In genomic region chr20:2690718-2691117, GRCh38 we compare ENCODE assay signal across 18 cellular contexts. TPM values are rescaled to one million over a fixed set of nuclear protein-coding genes. Genes with fewer than 3 reads are reported as not detected.
DNase-seq lines count a peak whose midpoint lies in the region; ATAC-seq, FAIRE-seq and TF ChIP-seq lines count a peak whose summit lies in the region.
"Had no signal": no experiment of that assay in that cellular context is flagged by ENCODE, and none has a peak within 500 bp of the region (broad histone marks: within the 10 kb centered on the region; RNA-seq: fewer than 3 reads in every experiment).

No MANE protein-coding gene starts in this region.

- POLR2A ChIA-PET in CD4-positive, alpha-beta T cell (lab: Charles Lee) = interaction anchor here (1.1 kb wide), 1 partner anchor 39 kb away, joined by 3 read pairs; no protein-coding TSS in a partner anchor
- POLR2A ChIA-PET in naive thymus-derived CD4-positive, alpha-beta T cell (lab: Charles Lee) = interaction anchor here (1.2 to 1.6 kb wide), 2 partner anchors 26 to 45 kb away, joined by 3 read pairs; partner anchors contain the start of gene IDH3B

- no peaks in the 10 kb centered on the region for H3K9me3 ChIP-seq in BLaER1
- no peaks in the 10 kb centered on the region for H3K9me3 ChIP-seq in CD4-positive, alpha-beta T cell (ENCODE audit: control insufficient read depth, low read length)
- no peaks in the 10 kb centered on the region for H3K9me3 ChIP-seq in naive thymus-derived CD4-positive, alpha-beta T cell (ENCODE audit: control insufficient read depth in 2 of 3, low read length in 3 of 3)
- H3K9me3 ChIP-seq: body of pancreas, spleen had no signal

- no peak for TF ChIP-seq CTCF in CD4-positive, alpha-beta T cell (IDR thresholded peaks at IDR 0.05)

- peaks cover 47% of the 10 kb centered on the region for H3K27me3 Mint-ChIP-seq in CD4-positive, alpha-beta T cell
- H3K27me3 Mint-ChIP-seq in activated T-helper 1 cell treated with anti-CD3 and anti-CD28 coated beads, Interleukin-12 subunit alpha, Interleukin-12 subunit beta, Interleukin-2, Interleukin-4 antibody, amounts not matched to agents 30 ng/mL and 10 ng/mL and 1 ng/mL, durations not matched to agents 14 hours and 24 hours and 36 hours (ENCODE audit: insufficient read depth) = peaks cover 27% of the 10 kb centered on the region
- H3K27me3 Mint-ChIP-seq in naive thymus-derived CD4-positive, alpha-beta T cell = peaks cover 12 to 46% (median 17%) of the 10 kb centered on the region in 5 donors

- CTCF ChIA-PET in CD4-positive, alpha-beta T cell (lab: Charles Lee) = no interaction called here
- CTCF ChIA-PET in naive thymus-derived CD4-positive, alpha-beta T cell (lab: Charles Lee) = interaction anchor here (1.1 kb wide), 1 partner anchor 51 kb away, joined by 9 read pairs; no protein-coding TSS in a partner anchor

- no peak for DNase-seq in CD4-positive, alpha-beta T cell
- DNase-seq in activated T-helper 1 cell treated with anti-CD3 and anti-CD28 coated beads, Interleukin-12 subunit alpha, Interleukin-12 subunit beta, Interleukin-2, Interleukin-4 antibody, amounts not matched to agents 30 ng/mL and 10 ng/mL and 1 ng/mL, durations not matched to agents 14 hours and 24 hours and 36 hours (ENCODE audit: low spot score) = no peak
- DNase-seq in naive thymus-derived CD4-positive, alpha-beta T cell = no peak
- DNase-seq in NCI-H748 (lab: John Stamatoyannopoulos, UW; ENCODE audit: unreplicated experiment) (no peak), GM12891 (ENCODE audit: insufficient read length, low spot score) (no peak), T1000 (lab: John Stamatoyannopoulos, UW) (no peak)
- DNase-seq: AML-193, body of pancreas, DMS 273 treated with DMSO at 0.1 percent for 48 hours, islet precursor cell, NCI-H1417, RPMI8226, spleen, WERI-Rb-1 had no signal

- peaks cover 65% of the 10 kb centered on the region for H3K4me1 ChIP-seq in BLaER1
- H3K4me1 ChIP-seq in naive thymus-derived CD4-positive, alpha-beta T cell (ENCODE audit: control insufficient read depth in 2 of 2, insufficient read depth in 2 of 2, low read length in 2 of 2) = peaks cover 6 to 13% of the 10 kb centered on the region in 2 donors

- H3K4me2 ChIP-seq in BLaER1 = peak overlapping the region; percentile 93
- H3K4me2 ChIP-seq: hepatocyte had no signal

- no peak for TF ChIP-seq POLR2A in GM12891 (IDR thresholded peaks at IDR 0.05; ENCODE audit: low read depth, low read length)

- H3K36me3 Mint-ChIP-seq in CD4-positive, alpha-beta T cell (ENCODE audit: low read depth) = peaks cover 4% of the 10 kb centered on the region
- peaks cover 7% of the 10 kb centered on the region for H3K36me3 Mint-ChIP-seq in activated T-helper 1 cell treated with anti-CD3 and anti-CD28 coated beads, Interleukin-12 subunit alpha, Interleukin-12 subunit beta, Interleukin-2, Interleukin-4 antibody, amounts not matched to agents 30 ng/mL and 10 ng/mL and 1 ng/mL, durations not matched to agents 14 hours and 24 hours and 36 hours (ENCODE audit: low read depth)
- peaks cover 0 to 7% (median 0%) of the 10 kb centered on the region in 5 donors for H3K36me3 Mint-ChIP-seq in naive thymus-derived CD4-positive, alpha-beta T cell

- no peak overlapping the region for H3K27ac ChIP-seq in BLaER1
- no peak overlapping the region for H3K27ac ChIP-seq in CD4-positive, alpha-beta T cell (ENCODE audit: low read depth, low read length)
- H3K27ac ChIP-seq in naive thymus-derived CD4-positive, alpha-beta T cell (ENCODE audit: low read depth, low read length) = no peak overlapping the region
- H3K27ac ChIP-seq: body of pancreas, coronary artery, hepatocyte, spleen, WERI-Rb-1 had no signal

- peaks cover 15% of the 10 kb centered on the region for H4K20me1 ChIP-seq in BLaER1

- H3K36me3 ChIP-seq in BLaER1 = no peaks in the 10 kb centered on the region
- H3K36me3 ChIP-seq in naive thymus-derived CD4-positive, alpha-beta T cell (ENCODE audit: control insufficient read depth in 2 of 3, insufficient read depth in 3 of 3, low read length in 3 of 3) = no peaks in the 10 kb centered on the region
- H3K36me3 ChIP-seq: spleen, WERI-Rb-1 had no signal

- H3K9me3 Mint-ChIP-seq in CD4-positive, alpha-beta T cell = no peaks in the 10 kb centered on the region
- H3K9me3 Mint-ChIP-seq in activated T-helper 1 cell treated with anti-CD3 and anti-CD28 coated beads, Interleukin-12 subunit alpha, Interleukin-12 subunit beta, Interleukin-2, Interleukin-4 antibody, amounts not matched to agents 30 ng/mL and 10 ng/mL and 1 ng/mL, durations not matched to agents 14 hours and 24 hours and 36 hours = no peaks in the 10 kb centered on the region
- peaks cover 0 to 4% (median 0%) of the 10 kb centered on the region in 11 donors for H3K9me3 Mint-ChIP-seq in naive thymus-derived CD4-positive, alpha-beta T cell
- H3K9me3 Mint-ChIP-seq: activated naive CD4-positive, alpha-beta T cell treated with anti-CD3 and anti-CD28 coated beads, Interleukin-2, amount 50 U/mL, for 72 hours had no signal

- intact Hi-C loops in CD4-positive, alpha-beta T cell (cut with DNase I, micrococcal nuclease) = no loop called here
- intact Hi-C loops in activated T-helper 1 cell treated with anti-CD3 and anti-CD28 coated beads, Interleukin-12 subunit alpha, Interleukin-12 subunit beta, Interleukin-2, Interleukin-4 antibody, amounts not matched to agents 30 ng/mL and 10 ng/mL and 1 ng/mL, durations not matched to agents 14 hours and 24 hours and 36 hours (cut with micrococcal nuclease) = no loop called here
- intact Hi-C loops in naive thymus-derived CD4-positive, alpha-beta T cell (cut with micrococcal nuclease) = loop anchor here in 1 of 2 donors (5.0 kb wide), 1 partner anchor 357 kb away; the partner anchor contains the start of gene MRPS26

- H3K27me3 ChIP-seq in BLaER1 = peaks cover 28% of the 10 kb centered on the region; the same call in 1 of the 2 replicates
- H3K27me3 ChIP-seq in CD4-positive, alpha-beta T cell (ENCODE audit: control insufficient read depth, insufficient read depth, low read length) = peaks cover 21% of the 10 kb centered on the region
- peaks cover 4 to 9% of the 10 kb centered on the region in 2 donors for H3K27me3 ChIP-seq in naive thymus-derived CD4-positive, alpha-beta T cell (ENCODE audit: control insufficient read depth in 2 of 2, insufficient read depth in 2 of 2, low read length in 2 of 2)

- peaks cover 30% of the 10 kb centered on the region for H3K4me1 Mint-ChIP-seq in CD4-positive, alpha-beta T cell (ENCODE audit: low read depth)
- H3K4me1 Mint-ChIP-seq in activated T-helper 1 cell treated with anti-CD3 and anti-CD28 coated beads, Interleukin-12 subunit alpha, Interleukin-12 subunit beta, Interleukin-2, Interleukin-4 antibody, amounts not matched to agents 30 ng/mL and 10 ng/mL and 1 ng/mL, durations not matched to agents 14 hours and 24 hours and 36 hours (ENCODE audit: low read depth) = peaks cover 35% of the 10 kb centered on the region
- H3K4me1 Mint-ChIP-seq in naive thymus-derived CD4-positive, alpha-beta T cell = peaks cover 24 to 37% (median 31%) of the 10 kb centered on the region in 7 donors

- no peak for ATAC-seq in CD4-positive, alpha-beta T cell (ENCODE audit: poor library complexity)
- ATAC-seq in naive thymus-derived CD4-positive, alpha-beta T cell = no peak
- ATAC-seq: activated naive CD4-positive, alpha-beta T cell treated with anti-CD3 and anti-CD28 coated beads, Interleukin-2, amount 50 U/mL, for 72 hours; body of pancreas had no signal

- no peak overlapping the region for H3K4me3 ChIP-seq in BLaER1
- H3K4me3 ChIP-seq in naive thymus-derived CD4-positive, alpha-beta T cell (ENCODE audit: low read length) = no peak overlapping the region
- H3K4me3 ChIP-seq: body of pancreas, coronary artery, hepatocyte, spleen had no signal

- peak overlapping the region; percentile 92 for H3K4me3 Mint-ChIP-seq in CD4-positive, alpha-beta T cell
- peak overlapping the region; percentile 91 for H3K4me3 Mint-ChIP-seq in activated T-helper 1 cell treated with anti-CD3 and anti-CD28 coated beads, Interleukin-12 subunit alpha, Interleukin-12 subunit beta, Interleukin-2, Interleukin-4 antibody, amounts not matched to agents 30 ng/mL and 10 ng/mL and 1 ng/mL, durations not matched to agents 14 hours and 24 hours and 36 hours
- peak overlapping the region; percentile 85 to 99 (median 92) for H3K4me3 Mint-ChIP-seq in naive thymus-derived CD4-positive, alpha-beta T cell

- no peak for FAIRE-seq in GM12891 (lab: Jason Lieb, UNC)

- no peak overlapping the region for H3K9ac ChIP-seq in BLaER1

- no peak overlapping the region for H3K27ac Mint-ChIP-seq in CD4-positive, alpha-beta T cell
- peak overlapping the region; percentile 57 for H3K27ac Mint-ChIP-seq in activated T-helper 1 cell treated with anti-CD3 and anti-CD28 coated beads, Interleukin-12 subunit alpha, Interleukin-12 subunit beta, Interleukin-2, Interleukin-4 antibody, amounts not matched to agents 30 ng/mL and 10 ng/mL and 1 ng/mL, durations not matched to agents 14 hours and 24 hours and 36 hours
- peak overlapping the region in 7 of 9 donors; percentile 26 to 94 (median 52) for H3K27ac Mint-ChIP-seq in naive thymus-derived CD4-positive, alpha-beta T cell
- H3K27ac Mint-ChIP-seq: activated naive CD4-positive, alpha-beta T cell treated with anti-CD3 and anti-CD28 coated beads, Interleukin-2, amount 50 U/mL, for 72 hours had no signal

RNA-seq across cellular contexts. Expression of gene EBF4, which starts 1.9 kb away (rescaled TPM):
- total RNA-seq in CD4-positive, alpha-beta T cell = 1 to 10 TPM; 4.2 to 5.1 TPM
- 12.3 and 12.6 TPM in 2 replicates for total RNA-seq in activated T-helper 1 cell treated with anti-CD3 and anti-CD28 coated beads, Interleukin-12 subunit alpha, Interleukin-12 subunit beta, Interleukin-2, Interleukin-4 antibody, amounts not matched to agents 30 ng/mL and 10 ng/mL and 1 ng/mL, durations not matched to agents 14 hours and 24 hours and 36 hours
- total RNA-seq in naive thymus-derived CD4-positive, alpha-beta T cell = 10 to 100 TPM in 1 of 5 experiments, 1 to 10 TPM in 4; 5.2 to 10.5 (median 7.7) TPM
- under 1 TPM; 0.09 to 0.33 TPM for polyA plus RNA-seq in naive thymus-derived CD4-positive, alpha-beta T cell
- polyA plus RNA-seq in GM12891 (2012; ENCODE audit: low read depth, missing spikeins) = not detected

RNA-seq across cellular contexts. Expression of gene IDH3B, which starts 26.7 kb away (rescaled TPM):
- total RNA-seq in CD4-positive, alpha-beta T cell = 100 to 1,000 TPM; 171 to 181 TPM
- total RNA-seq in activated T-helper 1 cell treated with anti-CD3 and anti-CD28 coated beads, Interleukin-12 subunit alpha, Interleukin-12 subunit beta, Interleukin-2, Interleukin-4 antibody, amounts not matched to agents 30 ng/mL and 10 ng/mL and 1 ng/mL, durations not matched to agents 14 hours and 24 hours and 36 hours = 116 and 125 TPM in 2 replicates
- total RNA-seq in naive thymus-derived CD4-positive, alpha-beta T cell = 100 to 1,000 TPM; 105 to 161 (median 107) TPM
- 100 to 1,000 TPM; 101 to 135 TPM for polyA plus RNA-seq in naive thymus-derived CD4-positive, alpha-beta T cell
- 113 TPM for polyA plus RNA-seq in GM12891 (2012; ENCODE audit: low read depth, missing spikeins)

RNA-seq across cellular contexts. Expression of gene NOP56, which starts 38.3 kb away (rescaled TPM):
- total RNA-seq in CD4-positive, alpha-beta T cell = 100 to 1,000 TPM; 261 to 262 TPM
- total RNA-seq in activated T-helper 1 cell treated with anti-CD3 and anti-CD28 coated beads, Interleukin-12 subunit alpha, Interleukin-12 subunit beta, Interleukin-2, Interleukin-4 antibody, amounts not matched to agents 30 ng/mL and 10 ng/mL and 1 ng/mL, durations not matched to agents 14 hours and 24 hours and 36 hours = 863 and 897 TPM in 2 replicates
- 100 to 1,000 TPM; 216 to 375 (median 287) TPM for total RNA-seq in naive thymus-derived CD4-positive, alpha-beta T cell
- polyA plus RNA-seq in naive thymus-derived CD4-positive, alpha-beta T cell = 100 to 1,000 TPM in 1 of 2 donors, 10 to 100 TPM in 1; 89.0 to 129 TPM
- polyA plus RNA-seq in GM12891 (2012; ENCODE audit: low read depth, missing spikeins) = 297 TPM
